1 cellular context compared by ENCODE assay signal in the genomic region with DNA sequence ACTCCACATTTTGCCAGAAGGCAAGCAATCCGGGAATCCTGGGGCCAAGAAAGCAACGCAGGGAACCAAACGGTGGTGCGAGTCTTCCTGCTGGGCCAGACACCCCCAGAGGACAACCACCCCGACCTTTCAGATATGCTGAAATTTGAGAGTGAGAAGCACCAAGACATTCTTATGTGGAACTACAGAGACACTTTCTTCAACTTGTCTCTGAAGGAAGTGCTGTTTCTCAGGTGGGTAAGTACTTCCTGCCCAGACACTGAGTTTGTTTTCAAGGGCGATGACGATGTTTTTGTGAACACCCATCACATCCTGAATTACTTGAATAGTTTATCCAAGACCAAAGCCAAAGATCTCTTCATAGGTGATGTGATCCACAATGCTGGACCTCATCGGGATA.
TF ChIP-seq lines count a peak whose summit lies in the region.

No MANE protein-coding gene starts in this region.

TF ChIP-seq in endothelial cell of umbilical vein, 7 proteins besides CTCF, POLR2A, EP300 and RAD21:
- TF ChIP-seq POLR2AphosphoS5 (IDR thresholded peaks at IDR 0.05; ENCODE audit: insufficient read depth, low read depth, low read length) (no peak), JUN (IDR thresholded peaks at IDR 0.05; ENCODE audit: borderline replicate concordance, insufficient read depth, insufficient read length, low read depth) (no peak), MYC (IDR thresholded peaks at IDR 0.05; ENCODE audit: low read depth, low read length) (no peak), EZH2 (IDR thresholded peaks at IDR 0.05; ENCODE audit: borderline replicate concordance, low read depth, low read length, severe bottlenecking) (no peak), GATA2 (IDR thresholded peaks at IDR 0.05; ENCODE audit: insufficient read depth, insufficient read length, low read depth, low read length) (no peak), FOS (IDR thresholded peaks at IDR 0.05; ENCODE audit: borderline replicate concordance, insufficient read depth, low read length) (no peak)
- TF ChIP-seq, protein P1, sequence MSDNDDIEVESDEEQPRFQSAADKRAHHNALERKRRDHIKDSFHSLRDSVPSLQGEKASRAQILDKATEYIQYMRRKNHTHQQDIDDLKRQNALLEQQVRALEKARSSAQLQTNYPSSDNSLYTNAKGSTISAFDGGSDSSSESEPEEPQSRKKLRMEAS (IDR thresholded peaks at IDR 0.05; ENCODE audit: insufficient read depth, insufficient read length): no peak
